ENCODE assay signal across 1 cellular context in the genomic region with DNA sequence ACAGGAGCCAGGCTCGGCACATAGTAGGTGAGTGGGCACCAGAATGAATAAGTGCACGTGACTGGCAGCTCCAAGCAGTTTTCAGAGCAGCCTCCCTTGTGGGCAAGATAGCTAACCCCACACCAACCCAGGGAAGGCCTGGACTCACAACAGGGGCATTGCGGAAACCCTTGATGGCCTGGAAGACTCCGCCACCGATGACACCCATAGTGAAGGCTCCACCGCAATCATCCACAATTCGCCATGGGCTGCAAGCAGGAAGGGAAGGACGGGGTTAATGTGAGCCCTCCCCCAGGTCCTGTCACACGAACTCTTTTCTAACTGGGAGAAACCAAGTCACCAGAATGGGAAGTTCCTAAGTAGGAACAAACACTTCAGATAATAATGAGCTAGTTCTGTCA.
TF ChIP-seq lines count a peak whose summit lies in the region.

No MANE protein-coding gene starts in this region.

TF ChIP-seq in HepG2, 621 proteins besides CTCF, POLR2A, EP300 and RAD21:
- no peak for TF ChIP-seq ERF (CRISPR knock-in tag; IDR thresholded peaks at IDR 0.05)
- TF ChIP-seq ZKSCAN1 (IDR thresholded peaks at IDR 0.05; ENCODE audit: low read length): 0 out of 2 replicates have a peak, but pooled peaks have one; percentile 19
- peak; percentile 90 for TF ChIP-seq ZNF652 (CRISPR knock-in tag; IDR thresholded peaks at IDR 0.05; ENCODE audit: borderline replicate concordance, low read depth)
